In the genomic region with DNA sequence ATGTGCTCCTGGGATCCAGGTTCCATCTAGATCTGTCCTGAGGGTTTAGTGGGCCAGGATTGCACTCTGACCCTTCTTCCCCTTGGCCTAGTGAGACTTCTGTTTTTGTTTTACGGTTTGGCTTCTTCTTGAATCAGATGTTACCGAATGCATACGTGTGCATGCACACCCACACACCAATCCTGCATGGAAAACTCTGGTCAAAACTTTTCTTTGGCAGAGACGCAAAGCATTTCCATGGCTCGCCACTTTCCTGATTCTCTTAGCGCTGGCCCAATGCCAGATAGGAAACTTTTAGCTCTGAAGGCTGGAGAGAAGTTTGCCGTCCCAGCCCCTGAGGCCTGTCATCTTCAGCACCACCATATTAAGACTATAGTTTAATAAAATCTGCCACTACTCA, we compare ENCODE assay signal across 12 cellular contexts.
DNase-seq lines count a peak whose midpoint lies in the region; ATAC-seq and TF ChIP-seq lines count a peak whose summit lies in the region.
"Had no signal": no experiment of that assay in that cellular context is flagged by ENCODE, and none has a peak within 500 bp of the region (broad histone marks: within the 10 kb centered on the region; RNA-seq: fewer than 3 reads in every experiment).

No MANE protein-coding gene starts in this region.

- H3K9me3 ChIP-seq in CD4-positive, CD25-positive, alpha-beta regulatory T cell (ENCODE audit: control insufficient read depth in 2 of 2, low read length in 2 of 2): no peaks in the 10 kb centered on the region
- no peaks in the 10 kb centered on the region for H3K9me3 ChIP-seq in hepatocyte (ENCODE audit: low read depth)
- no peaks in the 10 kb centered on the region for H3K9me3 ChIP-seq in sigmoid colon
- no peaks in the 10 kb centered on the region for H3K9me3 ChIP-seq in Caco-2

- no peaks in the 10 kb centered on the region for H3K4me1 ChIP-seq in CD4-positive, CD25-positive, alpha-beta regulatory T cell (ENCODE audit: control insufficient read depth, insufficient read depth, low read length, poor library complexity, severe bottlenecking)
- H3K4me1 ChIP-seq in hepatocyte (ENCODE audit: insufficient read depth): peaks cover 55% of the 10 kb centered on the region
- peaks cover 0 to 82% (median 78%) of the 10 kb centered on the region in 4 donors for H3K4me1 ChIP-seq in sigmoid colon
- H3K4me1 ChIP-seq in Caco-2: peaks cover 30% of the 10 kb centered on the region

- no TSS peak for BruUV-seq in Calu3 (replicated peaks; lab: Mats Ljungman, UMichigan)
- no TSS peak for BruUV-seq in Caco-2 (replicated peaks; lab: Mats Ljungman, UMichigan)

- peak overlapping the region in 2 of 3 donors; percentile 27 to 91 for H3K27ac Mint-ChIP-seq in CD4-positive, CD25-positive, alpha-beta regulatory T cell
- H3K27ac Mint-ChIP-seq in Calu3 (ENCODE audit: unreplicated experiment) (no peak overlapping the region), Caco-2 (ENCODE audit: unreplicated experiment) (no peak overlapping the region)
- H3K27ac Mint-ChIP-seq: activated naive CD4-positive, alpha-beta T cell treated with anti-CD3 and anti-CD28 coated beads for 36 hours had no signal

- 67% methylated on average over 7 of the region's 7 CpGs for WGBS in hepatocyte (ENCODE audit: low lambda C conversion rate, missing lambda C conversion rate)
- 75 to 76% methylated on average over 7 of the region's 7 CpGs for WGBS in sigmoid colon, 2 donors

- peak in 1 of 4 donors; percentile 6 for TF ChIP-seq EP300 in sigmoid colon (IDR thresholded peaks at IDR 0.05)

- no peak overlapping the region for H3K4me3 Mint-ChIP-seq in CD4-positive, CD25-positive, alpha-beta regulatory T cell
- H3K4me3 Mint-ChIP-seq in Calu3 (ENCODE audit: low read depth, unreplicated experiment) (no peak overlapping the region), Caco-2 (ENCODE audit: unreplicated experiment) (no peak overlapping the region)
- H3K4me3 Mint-ChIP-seq: activated naive CD4-positive, alpha-beta T cell treated with anti-CD3 and anti-CD28 coated beads for 36 hours had no signal

- no peak overlapping the region for H3K4me2 ChIP-seq in hepatocyte

- DNase-seq in CD4-positive, CD25-positive, alpha-beta regulatory T cell: no peak
- DNase-seq in cardiac fibroblast (ENCODE audit: low read depth in 2 of 2) (peak; percentile 57 to 94), hepatocyte (ENCODE audit: low spot score) (peak; percentile 45), sigmoid colon (peak; percentile 83), Calu3 (no peak), NCI-H1417 treated with DMSO at 0.1 percent for 48 hours (lab: John Stamatoyannopoulos, UW) (no peak), Caco-2 (no peak)
- DNase-seq: activated CD4-positive, alpha-beta T cell treated with anti-CD3 and anti-CD28 coated beads for 4 hours; activated naive CD4-positive, alpha-beta T cell treated with anti-CD3 and anti-CD28 coated beads for 36 hours; C1 segment of cervical spinal cord; SIG-M5 had no signal

- POLR2A ChIA-PET in Caco-2 (lab: Charles Lee): no interaction called here

- ATAC-seq in CD4-positive, CD25-positive, alpha-beta regulatory T cell (ENCODE audit: low read depth in 2 of 2): no peak
- ATAC-seq in GM21360 (IDR thresholded peaks at IDR 0.05; ENCODE audit: unreplicated experiment): no peak

- peaks cover 0 to 1% (median 0%) of the 10 kb centered on the region in 7 donors for H3K9me3 Mint-ChIP-seq in CD4-positive, CD25-positive, alpha-beta regulatory T cell
- H3K9me3 Mint-ChIP-seq in Calu3 (ENCODE audit: low read depth, unreplicated experiment) (no peaks in the 10 kb centered on the region), Caco-2 (ENCODE audit: unreplicated experiment) (no peaks in the 10 kb centered on the region)
- H3K9me3 Mint-ChIP-seq: activated naive CD4-positive, alpha-beta T cell treated with anti-CD3 and anti-CD28 coated beads for 36 hours had no signal

- CTCF ChIA-PET in Calu3 (lab: Charles Lee): no interaction called here
- CTCF ChIA-PET in Caco-2 (lab: Charles Lee): no interaction called here

- peaks cover 5% of the 10 kb centered on the region for H3K36me3 ChIP-seq in CD4-positive, CD25-positive, alpha-beta regulatory T cell (ENCODE audit: control insufficient read depth, insufficient read depth, low read length)
- H3K36me3 ChIP-seq in hepatocyte (replicated peaks; ENCODE audit: insufficient read depth, low read depth) (no peaks in the 10 kb centered on the region), sigmoid colon (no peaks in the 10 kb centered on the region), Caco-2 (ENCODE audit: control insufficient read depth, insufficient read depth, low read length) (no peaks in the 10 kb centered on the region)

- no peak overlapping the region for H3K4me3 ChIP-seq in CD4-positive, CD25-positive, alpha-beta regulatory T cell (ENCODE audit: low read depth, low read length)
- H3K4me3 ChIP-seq in cardiac fibroblast (replicated peaks in 1 of 2; ENCODE audit: low read depth in 2 of 2, low read length in 2 of 2) (no peak overlapping the region), hepatocyte (no peak overlapping the region), sigmoid colon (no peak overlapping the region), Caco-2 (ENCODE audit: low read depth, low read length) (no peak overlapping the region)

- no peak for TF ChIP-seq CTCF in cardiac fibroblast (IDR thresholded peaks at IDR 0.05; ENCODE audit: low read depth, low read length)
- TF ChIP-seq CTCF in hepatocyte (IDR thresholded peaks at IDR 0.05; ENCODE audit: poor library complexity): no peak
- no peak for TF ChIP-seq CTCF in sigmoid colon (IDR thresholded peaks at IDR 0.05)
- TF ChIP-seq CTCF in Calu3 (IDR thresholded peaks at IDR 0.05; ENCODE audit: unreplicated experiment): no peak
- no peak for TF ChIP-seq CTCF in Caco-2 (IDR thresholded peaks at IDR 0.05; ENCODE audit: insufficient read depth in 1 of 2, low read depth in 1 of 2, low read length in 1 of 2, severe bottlenecking in 1 of 2, unreplicated experiment in 1 of 2)

- H4K20me1 ChIP-seq in hepatocyte (ENCODE audit: insufficient read depth, poor library complexity, severe bottlenecking): no peaks in the 10 kb centered on the region

- no peak overlapping the region for H2AFZ ChIP-seq in hepatocyte

- no peaks in the 10 kb centered on the region for H3K9me2 ChIP-seq in hepatocyte (replicated peaks; ENCODE audit: insufficient read depth)

- peaks cover 5 to 16% (median 9%) of the 10 kb centered on the region in 4 donors for H3K4me1 Mint-ChIP-seq in CD4-positive, CD25-positive, alpha-beta regulatory T cell
- H3K4me1 Mint-ChIP-seq in Calu3 (ENCODE audit: low read depth, unreplicated experiment): peaks cover 17% of the 10 kb centered on the region
- H3K4me1 Mint-ChIP-seq in Caco-2 (ENCODE audit: low read depth, unreplicated experiment): peaks cover 19% of the 10 kb centered on the region

- intact Hi-C loops in sigmoid colon (cut with DNase I) (loop anchor here (5.0 kb wide), 1 partner anchor 41 kb away; no protein-coding TSS in a partner anchor), Calu3 (cut with micrococcal nuclease; ENCODE audit: unreplicated experiment) (no loop called here), Caco-2 (cut with micrococcal nuclease; ENCODE audit: unreplicated experiment) (no loop called here)

- no peak for TF ChIP-seq POLR2A in sigmoid colon (IDR thresholded peaks at IDR 0.05)

- H3K27me3 Mint-ChIP-seq in CD4-positive, CD25-positive, alpha-beta regulatory T cell: peaks cover 16% of the 10 kb centered on the region
- H3K27me3 Mint-ChIP-seq in Calu3 (ENCODE audit: unreplicated experiment) (no peaks in the 10 kb centered on the region), Caco-2 (ENCODE audit: insufficient read depth, unreplicated experiment) (no peaks in the 10 kb centered on the region)

- H3K79me2 ChIP-seq in hepatocyte: no peaks in the 10 kb centered on the region

- H3K27ac ChIP-seq in CD4-positive, CD25-positive, alpha-beta regulatory T cell (ENCODE audit: insufficient read depth, low read length, poor library complexity, severe bottlenecking): no peak overlapping the region
- H3K27ac ChIP-seq in hepatocyte (peak overlapping the region; percentile 65), sigmoid colon (peak overlapping the region; percentile 72 to 89 (median 74))

- peaks cover 5% of the 10 kb centered on the region for H3K27me3 ChIP-seq in CD4-positive, CD25-positive, alpha-beta regulatory T cell (ENCODE audit: control insufficient read depth, insufficient read depth, low read length)
- H3K27me3 ChIP-seq in hepatocyte (no peaks in the 10 kb centered on the region), sigmoid colon (no peaks in the 10 kb centered on the region), Caco-2 (replicated peaks; ENCODE audit: control insufficient read depth, insufficient read depth, low read length) (no peaks in the 10 kb centered on the region)

- no peaks in the 10 kb centered on the region for H3K36me3 Mint-ChIP-seq in CD4-positive, CD25-positive, alpha-beta regulatory T cell
- H3K36me3 Mint-ChIP-seq in Calu3 (ENCODE audit: insufficient read depth, unreplicated experiment): no peaks in the 10 kb centered on the region
- peaks cover 8% of the 10 kb centered on the region for H3K36me3 Mint-ChIP-seq in Caco-2 (ENCODE audit: insufficient read depth, unreplicated experiment)

Comparison
In these comparisons a context has a peak if more than half of its experiments do, and no peak if none do; other contexts are left out.
1. DNase-seq: peak in cardiac fibroblast (2 of 2), hepatocyte (single experiment) and sigmoid colon (single experiment); none in CD4-positive, CD25-positive, alpha-beta regulatory T cell (0 of 3), Calu3 (single experiment), NCI-H1417 treated with DMSO at 0.1 percent for 48 hours (single experiment) and Caco-2 (0 of 2).
2. H3K27ac Mint-ChIP-seq: peak in CD4-positive, CD25-positive, alpha-beta regulatory T cell (2 of 3); none in Calu3 (single experiment) and Caco-2 (single experiment).